ENCODE assay signal across 27 cellular contexts in the genomic region with DNA sequence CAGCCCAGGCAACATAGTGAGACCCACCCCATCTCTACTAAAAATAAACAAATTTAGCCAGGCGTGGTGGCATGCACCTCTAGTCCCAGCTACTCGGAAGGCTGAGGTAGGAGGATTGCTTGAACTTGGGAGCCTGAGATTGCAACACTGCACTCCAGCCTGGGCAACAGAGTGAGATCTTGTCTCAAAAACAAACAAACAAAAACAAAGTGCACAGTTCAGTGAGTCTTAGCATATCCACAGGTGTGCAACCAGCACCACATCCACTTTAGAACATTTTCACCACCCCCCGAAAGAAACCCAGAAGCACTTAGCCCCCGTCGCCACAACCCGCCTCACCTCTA. TPM values are rescaled to one million over a fixed set of nuclear protein-coding genes. Genes with fewer than 3 reads are reported as not detected.
DNase-seq lines count a peak whose midpoint lies in the region; ATAC-seq, FAIRE-seq and TF ChIP-seq lines count a peak whose summit lies in the region.
"Had no signal": no experiment of that assay in that cellular context is flagged by ENCODE, and none has a peak within 500 bp of the region (broad histone marks: within the 10 kb centered on the region; RNA-seq: fewer than 3 reads in every experiment).

No MANE protein-coding gene starts in this region.

- peak overlapping the region; percentile 69 for H3K56ac ChIP-seq in mesendoderm (ENCODE audit: low read length)

- peaks cover 3% of the 10 kb centered on the region for H3K27me3 Mint-ChIP-seq in astrocyte (ENCODE audit: low read depth, unreplicated experiment)
- H3K27me3 Mint-ChIP-seq: activated CD4-positive, alpha-beta memory T cell treated with anti-CD3 and anti-CD28 coated beads for 36 hours had no signal

- POLR2A ChIA-PET in A549 (lab: Yijun Ruan, JAX) = interaction anchor here (1.2 to 1.6 kb wide), 2 partner anchors 38 to 239 kb away, joined by 4 read pairs; no protein-coding TSS in a partner anchor
- POLR2A ChIA-PET in HEK293 (lab: Yijun Ruan, JAX) = interaction anchor here (0.9 kb wide), 1 partner anchor 48 kb away, joined by 3 read pairs; no protein-coding TSS in a partner anchor

- TF ChIP-seq POLR2A in A549 (IDR thresholded peaks at IDR 0.05; ENCODE audit: low read length) = no peak

- no peak overlapping the region for H3K18ac ChIP-seq in mesendoderm (ENCODE audit: low read length)

- peak overlapping the region; percentile 87 for H3K27ac Mint-ChIP-seq in astrocyte (ENCODE audit: unreplicated experiment)
- H3K27ac Mint-ChIP-seq: activated CD4-positive, alpha-beta memory T cell treated with anti-CD3 and anti-CD28 coated beads for 36 hours; activated naive CD8-positive, alpha-beta T cell treated with anti-CD3 and anti-CD28 coated beads for 36 hours; activated T-helper 2 cell treated with anti-CD3 and anti-CD28 coated beads, Interferon-gamma antibody, Interleukin-2, Interleukin-4, amounts not matched to agents 10 μg/mL and 5 μg/mL and 100 μg/mL, durations not matched to agents 14 hours and 24 hours and 36 hours; neural progenitor cell; T-cell had no signal

- H2BK120ac ChIP-seq in mesendoderm (ENCODE audit: low read depth, low read length) = no peak overlapping the region

- WGBS in A549 (ENCODE audit: missing lambda C conversion rate) = 43% methylated on average over 6 of the region's 6 CpGs
- WGBS in mesendoderm (ENCODE audit: extremely low coverage, insufficient coverage, low lambda C conversion rate) = no CpG with 5 or more reads among the region's 6 CpGs

- H2AK5ac ChIP-seq in mesendoderm (ENCODE audit: low read length) = no peak overlapping the region

- no peak overlapping the region for H2BK15ac ChIP-seq in mesendoderm (replicated peaks; ENCODE audit: low read depth)

- no peak for TF ChIP-seq RAD21 in A549 (conservative IDR thresholded peaks at IDR 0.05 in 1 of 2, IDR thresholded peaks at IDR 0.05 in 1 of 2)

- H3K4ac ChIP-seq in mesendoderm (ENCODE audit: low read depth, low read length) = no peak overlapping the region

- H3K9ac ChIP-seq in astrocyte (ENCODE audit: low read length) (no peak overlapping the region), mesendoderm (ENCODE audit: low read length) (no peak overlapping the region)
- H3K9ac ChIP-seq: neural progenitor cell had no signal

- peaks cover 67% of the 10 kb centered on the region for H3K4me1 ChIP-seq in A549
- H3K4me1 ChIP-seq in HEK293 (ENCODE audit: control insufficient read depth, insufficient read depth, low read length) = peaks cover 7% of the 10 kb centered on the region; the same call in 1 of the 2 replicates
- H3K4me1 ChIP-seq in astrocyte (ENCODE audit: insufficient read depth, low read length) = peaks cover 12% of the 10 kb centered on the region
- H3K4me1 ChIP-seq in mesendoderm (ENCODE audit: control insufficient read depth, low read depth, low read length) = peaks cover 3% of the 10 kb centered on the region

- H2AFZ ChIP-seq in astrocyte (ENCODE audit: low read depth, low read length) = no peak overlapping the region
- H2AFZ ChIP-seq: neural progenitor cell had no signal

- in situ Hi-C loops in ACHN (cut with HindIII; ENCODE audit: low pct_ligation_motif_present, low pct_unique_long_range_greater_than_20kb, low sequenced_read_pairs) = loop anchor here (10.0 kb wide), 1 partner anchor 155 kb away; no protein-coding TSS in a partner anchor

- no peak overlapping the region for H3K4me3 Mint-ChIP-seq in astrocyte (ENCODE audit: unreplicated experiment)
- H3K4me3 Mint-ChIP-seq: activated CD4-positive, alpha-beta memory T cell treated with anti-CD3 and anti-CD28 coated beads for 36 hours; activated naive CD8-positive, alpha-beta T cell treated with anti-CD3 and anti-CD28 coated beads for 36 hours; neural progenitor cell; T-cell had no signal

- H2BK5ac ChIP-seq in mesendoderm (ENCODE audit: low read length) = peak overlapping the region; percentile 38

- H3K23ac ChIP-seq in mesendoderm (ENCODE audit: low read length) = peak overlapping the region; percentile 10

- H3K4me3 ChIP-seq in A549 (no peak overlapping the region), HEK293 (ENCODE audit: low read depth, low read length) (no peak overlapping the region), astrocyte (ENCODE audit: insufficient read depth, low read depth, low read length) (no peak overlapping the region), mesendoderm (ENCODE audit: low read length) (no peak overlapping the region), H7 (ENCODE audit: insufficient read depth, low read depth, low read length) (no peak overlapping the region)
- H3K4me3 ChIP-seq: esophagus squamous epithelium, gastroesophageal sphincter, lower lobe of right lung, neural progenitor cell had no signal

- H3K27ac ChIP-seq in A549 (peak overlapping the region; percentile 97 to 99), HEK293 (ENCODE audit: extremely low read depth, low read depth, low read length) (no peak overlapping the region), astrocyte (ENCODE audit: low read depth, low read length) (no peak overlapping the region), mesendoderm (ENCODE audit: low read depth, low read length) (peak overlapping the region; percentile 53)
- H3K27ac ChIP-seq: esophagus squamous epithelium, lower lobe of right lung, neural progenitor cell had no signal

- H3K4me2 ChIP-seq in A549 = peak overlapping the region; percentile 64
- H3K4me2 ChIP-seq in astrocyte (ENCODE audit: low read length) = no peak overlapping the region
- no peak overlapping the region for H3K4me2 ChIP-seq in mesendoderm (ENCODE audit: low read length)
- H3K4me2 ChIP-seq: neural progenitor cell had no signal

- H3K9me3 ChIP-seq in A549 (peaks cover 4% of the 10 kb centered on the region; the same call in 1 of the 3 replicates), HEK293 (ENCODE audit: control insufficient read depth, insufficient read depth, low read depth, low read length) (no peaks in the 10 kb centered on the region), astrocyte (ENCODE audit: insufficient read depth, low read depth, low read length) (peaks cover 3% of the 10 kb centered on the region)
- H3K9me3 ChIP-seq: esophagus squamous epithelium, gastroesophageal sphincter had no signal

- H3K27me3 ChIP-seq in astrocyte (ENCODE audit: insufficient read depth, low read length) = peaks cover 3% of the 10 kb centered on the region
- H3K27me3 ChIP-seq in mesendoderm (ENCODE audit: insufficient read depth, low read length, poor library complexity) = no peaks in the 10 kb centered on the region
- H3K27me3 ChIP-seq in H7 (ENCODE audit: control insufficient read depth, insufficient read depth, low read length) = no peaks in the 10 kb centered on the region
- H3K27me3 ChIP-seq: gastroesophageal sphincter, neural progenitor cell had no signal

- no peaks in the 10 kb centered on the region for H3K79me2 ChIP-seq in astrocyte (ENCODE audit: insufficient read depth, low read length)
- H3K79me2 ChIP-seq in mesendoderm (ENCODE audit: control insufficient read depth, insufficient read depth, low read length) = no peaks in the 10 kb centered on the region

- H3K9me3 Mint-ChIP-seq in astrocyte (ENCODE audit: unreplicated experiment) = peaks cover 7% of the 10 kb centered on the region
- H3K9me3 Mint-ChIP-seq: activated CD4-positive, alpha-beta memory T cell treated with anti-CD3 and anti-CD28 coated beads for 36 hours; activated naive CD8-positive, alpha-beta T cell treated with anti-CD3 and anti-CD28 coated beads for 36 hours; activated T-helper 2 cell treated with anti-CD3 and anti-CD28 coated beads, Interferon-gamma antibody, Interleukin-2, Interleukin-4, amounts not matched to agents 10 μg/mL and 5 μg/mL and 100 μg/mL, durations not matched to agents 14 hours and 24 hours and 36 hours; neural progenitor cell; T-cell had no signal

- FAIRE-seq in A549 (lab: Jason Lieb, UNC) (no peak), astrocyte (lab: Jason Lieb, UNC) (no peak)
- FAIRE-seq: GM12892, islet of Langerhans had no signal

- no peaks in the 10 kb centered on the region for H3K36me3 Mint-ChIP-seq in astrocyte (ENCODE audit: low read depth, unreplicated experiment)
- H3K36me3 Mint-ChIP-seq: activated CD4-positive, alpha-beta memory T cell treated with anti-CD3 and anti-CD28 coated beads for 36 hours; activated naive CD8-positive, alpha-beta T cell treated with anti-CD3 and anti-CD28 coated beads for 36 hours; neural progenitor cell; T-cell had no signal

- no peaks in the 10 kb centered on the region for H3K79me1 ChIP-seq in mesendoderm (ENCODE audit: low read length)

- 0 out of 6 replicates have a peak, but pooled peaks of 1 of the 2 experiments have one; percentile 2 for ATAC-seq in A549
- ATAC-seq in HG02970 (IDR thresholded peaks at IDR 0.05; ENCODE audit: low FRiP score, unreplicated experiment) = no peak
- ATAC-seq: T-cell had no signal

- H3K36me3 ChIP-seq in HEK293 (ENCODE audit: control insufficient read depth in 2 of 2, insufficient read depth in 1 of 2, low read length in 2 of 2) (no peaks in the 10 kb centered on the region), astrocyte (ENCODE audit: insufficient read depth, low read length) (no peaks in the 10 kb centered on the region), mesendoderm (ENCODE audit: control insufficient read depth, insufficient read depth, low read length) (no peaks in the 10 kb centered on the region), H7 (replicated peaks; ENCODE audit: control insufficient read depth, insufficient read depth, low read length) (no peaks in the 10 kb centered on the region)
- H3K36me3 ChIP-seq: esophagus squamous epithelium, gastroesophageal sphincter, lower lobe of right lung, neural progenitor cell had no signal

- CTCF ChIA-PET in A549 (lab: Yijun Ruan, JAX) (interaction anchor here (1.0 to 4.4 kb wide), 3 partner anchors 13 to 159 kb away, joined by 3 to 24 read pairs (median 9); no protein-coding TSS in a partner anchor), HEK293 (lab: Yijun Ruan, JAX) (interaction anchor here (1.0 kb wide), 1 partner anchor 333 kb away, joined by 3 read pairs; no protein-coding TSS in a partner anchor)

- H3K4me1 Mint-ChIP-seq in astrocyte (ENCODE audit: low read depth, unreplicated experiment) = peaks cover 12% of the 10 kb centered on the region
- H3K4me1 Mint-ChIP-seq: activated naive CD8-positive, alpha-beta T cell treated with anti-CD3 and anti-CD28 coated beads for 36 hours; T-cell had no signal

- H4K8ac ChIP-seq in mesendoderm (ENCODE audit: low read depth, low read length) = no peak overlapping the region

- TF ChIP-seq EP300 in A549 (IDR thresholded peaks at IDR 0.05) = no peak

- TF ChIP-seq CTCF in A549 (IDR thresholded peaks at IDR 0.05) = no peak
- TF ChIP-seq CTCF in HEK293 (tag by site-specific recombination; IDR thresholded peaks at IDR 0.05) = no peak
- no peak for TF ChIP-seq CTCF in astrocyte (IDR thresholded peaks at IDR 0.05; ENCODE audit: insufficient read depth, low read depth, low read length)

- no peaks in the 10 kb centered on the region for H4K20me1 ChIP-seq in astrocyte (ENCODE audit: insufficient read depth, low read length)

- H4K5ac ChIP-seq in mesendoderm (ENCODE audit: low read length) = no peak overlapping the region

- DNase-seq in A549 (ENCODE audit: low read depth in 1 of 2, low spot score in 1 of 2) = no peak
- no peak for DNase-seq in astrocyte (ENCODE audit: low read depth)
- DNase-seq in mesendoderm = no peak
- no peak for DNase-seq in H7
- DNase-seq in ACHN = no peak
- DNase-seq in SKM-1 (lab: John Stamatoyannopoulos, UW; ENCODE audit: unreplicated experiment) = no peak
- DNase-seq: activated CD4-positive, alpha-beta memory T cell treated with anti-CD3 and anti-CD28 coated beads for 36 hours; activated CD8-positive, alpha-beta memory T cell treated with anti-CD3 and anti-CD28 coated beads, Interleukin-2, amount 50 U/mL, for 48 hours; activated naive CD8-positive, alpha-beta T cell treated with anti-CD3 and anti-CD28 coated beads for 36 hours; cerebellar nuclear complex; effector memory CD4-positive, alpha-beta T cell; esophagus squamous epithelium; lower lobe of right lung; NCI-H1105 treated with DMSO at 0.1 percent for 48 hours; NCI-H2029 treated with DMSO at 0.1 percent for 48 hours; NCI-H774; SIG-M5 had no signal

RNA-seq across cellular contexts. Expression of a gene that starts 27.4 kb away (rescaled TPM):
- 9.5 and 12.1 TPM in 2 replicates for polyA plus RNA-seq in A549 (2011; rRNA removed)
- polyA plus RNA-seq in A549 (2012; cell fraction: cytosol; rRNA removed) = 12.3 and 14.1 TPM in 2 replicates
- 7.0 and 10.8 TPM in 2 replicates for polyA plus RNA-seq in A549 (2012; cell fraction: nucleus; rRNA removed)
- polyA plus RNA-seq in A549 (2017; fragmentation: RNase III; extraction: RNeasy Plus Mini Kit Qiagen cat#74134 plus additional on column Dnase treatment) = 6.9 to 9.2 TPM (median 8.5 TPM) in 3 replicates
- 2.7 and 4.3 TPM in 2 replicates for polyA minus RNA-seq in A549 (2011; rRNA and poly(A)+ RNA removed)
- not detected in 2 replicates for total RNA-seq in astrocyte
- polyA plus RNA-seq in mesendoderm (2013, experiment 1 of 2) = 0.04 TPM
- 0.04 TPM for polyA plus RNA-seq in mesendoderm (2013, experiment 2 of 2)
- total RNA-seq in H7 (2014; rRNA removed; shearing (Covaris generic)) = 0.35 and 0.70 TPM in 2 replicates
- total RNA-seq: activated CD4-positive, alpha-beta memory T cell treated with anti-CD3 and anti-CD28 coated beads for 36 hours; activated naive CD8-positive, alpha-beta T cell treated with anti-CD3 and anti-CD28 coated beads for 36 hours; H4; T-cell had no signal
- polyA plus RNA-seq: BJ had no signal

RNA-seq across cellular contexts. Expression of a gene that starts 49.1 kb away (rescaled TPM):
- polyA plus RNA-seq in A549 (2011; rRNA removed) = 0.61 and 0.93 TPM in 2 replicates
- polyA plus RNA-seq in A549 (2012; cell fraction: cytosol; rRNA removed) = 0.54 and 0.76 TPM in 2 replicates
- 0.86 and 1.2 TPM in 2 replicates for polyA plus RNA-seq in A549 (2012; cell fraction: nucleus; rRNA removed)
- 1.2 to 1.4 TPM (median 1.3 TPM) in 3 replicates for polyA plus RNA-seq in A549 (2017; fragmentation: RNase III; extraction: RNeasy Plus Mini Kit Qiagen cat#74134 plus additional on column Dnase treatment)
- 1.1 and 1.4 TPM in 2 replicates for polyA minus RNA-seq in A549 (2011; rRNA and poly(A)+ RNA removed)
- 0.16 and 0.17 TPM in 2 replicates for total RNA-seq in astrocyte
- polyA plus RNA-seq in mesendoderm (2013, experiment 1 of 2) = 0.81 TPM
- polyA plus RNA-seq in mesendoderm (2013, experiment 2 of 2) = 0.85 TPM
- 0.76 and 1.3 TPM in 2 replicates for total RNA-seq in H7 (2014; rRNA removed; shearing (Covaris generic))
- total RNA-seq: activated T-helper 2 cell treated with anti-CD3 and anti-CD28 coated beads, Interferon-gamma antibody, Interleukin-2, Interleukin-4, amounts not matched to agents 10 μg/mL and 5 μg/mL and 100 μg/mL, durations not matched to agents 14 hours and 24 hours and 36 hours had no signal

RNA-seq across cellular contexts. Expression of a gene that starts 58.5 kb away (rescaled TPM):
- polyA plus RNA-seq in A549 (2011; rRNA removed) = 2.5 and 2.7 TPM in 2 replicates
- 0.28 and 0.29 TPM in 2 replicates for polyA plus RNA-seq in A549 (2012; cell fraction: cytosol; rRNA removed)
- 0.31 and 0.38 TPM in 2 replicates for polyA plus RNA-seq in A549 (2012; cell fraction: nucleus; rRNA removed)
- polyA plus RNA-seq in A549 (2017; fragmentation: RNase III; extraction: RNeasy Plus Mini Kit Qiagen cat#74134 plus additional on column Dnase treatment) = 1.3 to 1.9 TPM (median 1.8 TPM) in 3 replicates
- polyA minus RNA-seq in A549 (2011; rRNA and poly(A)+ RNA removed) = 4.2 and 5.2 TPM in 2 replicates
- total RNA-seq in astrocyte = 5.9 and 7.6 TPM in 2 replicates
- polyA plus RNA-seq in mesendoderm (2013, experiment 1 of 2) = 0.11 TPM
- polyA plus RNA-seq in mesendoderm (2013, experiment 2 of 2) = 0.11 TPM
- 0.03 and 0.07 TPM in 2 replicates for total RNA-seq in H7 (2014; rRNA removed; shearing (Covaris generic))

Comparison
In these comparisons a context has a peak if more than half of its experiments do, and no peak if none do; other contexts are left out.
1. H3K27ac ChIP-seq: peak in A549 (2 of 2) and mesendoderm (single experiment); none in HEK293 (single experiment) and astrocyte (single experiment).